33 cellular contexts compared by ENCODE assay signal in the genomic region with DNA sequence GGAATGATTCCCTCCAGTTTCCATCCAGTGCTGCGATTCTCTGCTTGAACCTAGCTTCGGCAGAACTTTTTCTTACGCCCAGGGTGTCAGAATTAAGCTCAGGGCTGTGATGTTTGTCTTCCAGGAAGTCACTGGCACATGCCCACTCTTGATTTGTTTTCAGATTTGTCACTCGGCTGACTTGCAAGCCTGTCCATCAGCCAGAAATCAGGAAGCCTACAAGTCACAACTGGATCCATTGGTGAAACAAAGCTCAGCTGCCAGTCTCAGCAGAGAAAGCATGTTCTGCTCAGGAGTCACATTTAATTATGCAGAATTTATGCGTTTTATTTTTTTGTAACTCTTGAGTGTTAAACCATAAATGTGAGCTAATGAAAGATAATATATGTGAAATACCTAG.
"Had no signal": no experiment of that assay in that cellular context is flagged by ENCODE, and none has a peak within 500 bp of the region (broad histone marks: within the 10 kb centered on the region; RNA-seq: fewer than 3 reads in every experiment).

No MANE protein-coding gene starts in this region.

- H3K27ac ChIP-seq: adrenal gland, body of pancreas, brain microvascular endothelial cell, breast epithelium, VCaP had no signal

- H3K9me3 ChIP-seq: adrenal gland, body of pancreas, breast epithelium had no signal

- H3K27me3 ChIP-seq: adrenal gland, body of pancreas, brain microvascular endothelial cell, breast epithelium, cardiac muscle cell had no signal

- H3K4me3 ChIP-seq: adrenal gland, body of pancreas, breast epithelium, cardiac muscle cell had no signal

- DNase-seq: activated B cell treated with CpG ODN at 0.5 μM for 24 hours; activated CD4-positive, alpha-beta memory T cell treated with anti-CD3 and anti-CD28 coated beads, Interleukin-2, amount 10 ng/mL, durations not matched to agents 7 days and 5 days; activated CD4-positive, alpha-beta T cell treated with anti-CD3 and anti-CD28 coated beads for 4 hours; activated CD4-positive, alpha-beta T cell treated with anti-CD3 and anti-CD28 coated beads, Interleukin-2, amount 10 ng/mL, durations not matched to agents 7 days and 5 days; activated CD4-positive, alpha-beta T cell treated with anti-CD3 and anti-CD28 coated beads, Interleukin-2, amount 50 U/mL, for 48 hours; activated CD4-positive, CD25-positive, alpha-beta regulatory T cell treated with anti-CD3 and anti-CD28 coated beads, Interleukin-2, amount 50 U/mL, for 72 hours; activated CD8-positive, alpha-beta memory T cell treated with anti-CD3 and anti-CD28 coated beads for 24 hours; activated CD8-positive, alpha-beta memory T cell treated with anti-CD3 and anti-CD28 coated beads, Interleukin-2, amount 10 ng/mL, durations not matched to agents 7 days and 5 days; activated CD8-positive, alpha-beta memory T cell treated with anti-CD3 and anti-CD28 coated beads, Interleukin-2, amount 50 U/mL, for 48 hours; activated CD8-positive, alpha-beta T cell treated with anti-CD3 and anti-CD28 coated beads, Interleukin-2, amount 10 ng/mL, durations not matched to agents 7 days and 5 days; activated effector memory CD4-positive, alpha-beta T cell treated with anti-CD3 and anti-CD28 coated beads, Interleukin-2, amount 50 U/mL, for 16 hours; activated gamma-delta T cell treated with Interleukin-2 at 50 U/mL for 16 hours; activated naive CD4-positive, alpha-beta T cell; activated naive CD4-positive, alpha-beta T cell treated with anti-CD3 and anti-CD28 coated beads for 36 hours; activated naive CD4-positive, alpha-beta T cell treated with anti-CD3 and anti-CD28 coated beads, Interleukin-2, amount 50 U/mL, for 16 hours; activated naive CD8-positive, alpha-beta T cell treated with anti-CD3 and anti-CD28 coated beads for 36 hours; activated T-cell treated with anti-CD3 and anti-CD28 coated beads, Interleukin-2, amount 50 U/mL, for 24 hours; activated T-cell treated with anti-CD3 and anti-CD28 coated beads, Interleukin-2, amount 50 U/mL, for 48 hours; adrenal gland; amniotic stem cell; aorta; body of pancreas; brain microvascular endothelial cell; caudate nucleus; cerebellar nuclear complex; T-helper 1 cell; T-helper 2 cell; T-helper 9 cell had no signal

- H3K36me3 ChIP-seq: adrenal gland, brain microvascular endothelial cell, breast epithelium, cardiac muscle cell had no signal

- ATAC-seq: activated CD8-positive, alpha-beta memory T cell treated with anti-CD3 and anti-CD28 coated beads, Interleukin-2, amount 10 ng/mL, durations not matched to agents 7 days and 5 days; activated CD8-positive, alpha-beta T cell treated with anti-CD3 and anti-CD28 coated beads, Interleukin-2, amount 10 ng/mL, durations not matched to agents 7 days and 5 days; activated naive CD4-positive, alpha-beta T cell treated with anti-CD3 and anti-CD28 coated beads, Interleukin-2, amount 50 U/mL, for 72 hours; body of pancreas had no signal

- H3K4me1 ChIP-seq: adrenal gland, body of pancreas, breast epithelium had no signal

- FAIRE-seq: TTC549 had no signal
